ENCODE assay signal across 18 cellular contexts in genomic region chr1:117618450-117619122, GRCh38. TPM values are rescaled to one million over a fixed set of nuclear protein-coding genes. Genes with fewer than 3 reads are reported as not detected.
DNase-seq lines count a peak whose midpoint lies in the region; ATAC-seq and TF ChIP-seq lines count a peak whose summit lies in the region.
"Had no signal": no experiment of that assay in that cellular context is flagged by ENCODE, and none has a peak within 500 bp of the region (broad histone marks: within the 10 kb centered on the region; RNA-seq: fewer than 3 reads in every experiment).

No MANE protein-coding gene starts in this region.

- no peaks in the 10 kb centered on the region for H3K36me3 ChIP-seq in PC-9 (ENCODE audit: low read depth)
- H3K36me3 ChIP-seq: SJCRH30 had no signal

- H2AFZ ChIP-seq in PC-9: peak overlapping the region; percentile 34; the same call in 1 of the 2 replicates

- peak; percentile 38 to 53 for ATAC-seq in activated T-cell treated with anti-CD3 and anti-CD28 coated beads, Interleukin-2, amount 50 U/mL, for 4 hours
- peak; percentile 57 for ATAC-seq in stimulated activated memory B cell treated with anti-CD40 and anti-IgM and Interleukin-4, amounts not matched to agents 10 μg/mL and 1 μg/mL and 100 μg/mL, for 72 hours
- no peak for ATAC-seq in HG02884 (IDR thresholded peaks at IDR 0.05; ENCODE audit: unreplicated experiment)
- ATAC-seq: PC-3 had no signal

- H3F3A ChIP-seq in PC-9 (ENCODE audit: insufficient read depth, low read depth): no peaks in the 10 kb centered on the region

- H3K4me3 ChIP-seq in PC-9: no peak overlapping the region
- H3K4me3 ChIP-seq: SJCRH30 had no signal

- intact Hi-C loops in PC-9 (cut with micrococcal nuclease; ENCODE audit: unreplicated experiment): loop anchor here (10.0 kb wide), 1 partner anchor 266 kb away; no protein-coding TSS in a partner anchor

- peaks cover 2% of the 10 kb centered on the region for H3K4me1 ChIP-seq in PC-9 (replicated peaks; ENCODE audit: insufficient read depth)

- H3K27me3 ChIP-seq in PC-9 (ENCODE audit: insufficient read depth, low read depth): no peaks in the 10 kb centered on the region
- H3K27me3 ChIP-seq: SJCRH30 had no signal

- H3K4me2 ChIP-seq in PC-9: no peak overlapping the region

- no peak for DNase-seq in activated T-cell treated with anti-CD3 and anti-CD28 coated beads, Interleukin-2, amount 50 U/mL, for 4 hours
- DNase-seq in activated T-cell treated with anti-CD3 and anti-CD28 coated beads, Interleukin-2, amount 50 U/mL, for 1 hour: no peak
- DNase-seq in PC-9 (no peak), NCI-H510A (lab: John Stamatoyannopoulos, UW) (no peak)
- DNase-seq: COR-L47; DMS153; EL; Karpas-422; NCI-H187; NCI-H345; NCI-H526 treated with DMSO at 0.1 percent for 48 hours; NK-92 treated with Interleukin-12 subunit alpha and Interleukin-12 subunit beta, amount 100 ng/mL, for 24 hours; PC-3; SJCRH30 had no signal

- H3K27ac ChIP-seq in PC-9: no peak overlapping the region
- H3K27ac ChIP-seq: SJCRH30 had no signal

- H3K27ac Mint-ChIP-seq in IgD-negative memory B cell: peak overlapping the region in 2 of 3 donors; percentile 39 to 48
- peak overlapping the region; percentile 66 for H3K27ac Mint-ChIP-seq in stimulated activated memory B cell treated with anti-CD40 and anti-IgM and Interleukin-4, amounts not matched to agents 10 μg/mL and 1 μg/mL and 100 μg/mL, for 72 hours
- H3K27ac Mint-ChIP-seq: CD14-positive monocyte had no signal

- POLR2A ChIA-PET in PC-9 (lab: Charles Lee; ENCODE audit: unreplicated experiment): interaction anchor here (0.6 kb wide), 1 partner anchor 732 kb away, joined by 26 read pairs; no protein-coding TSS in a partner anchor

- no peaks in the 10 kb centered on the region for H3K9me3 ChIP-seq in PC-9 (ENCODE audit: insufficient read depth, low read depth)
- H3K9me3 ChIP-seq: SJCRH30 had no signal

- TF ChIP-seq CTCF in PC-9 (conservative IDR thresholded peaks at IDR 0.05): no peak

- BruUV-seq in PC-9 (replicated peaks; lab: Mats Ljungman, UMichigan): no TSS peak

- no peaks in the 10 kb centered on the region; the same call in 1 of the 2 replicates for H3K9me2 ChIP-seq in PC-9 (ENCODE audit: insufficient read depth)

- H3K79me2 ChIP-seq in PC-9 (ENCODE audit: low read depth): no peaks in the 10 kb centered on the region

- no peak overlapping the region for H3K4me3 Mint-ChIP-seq in activated T-cell treated with anti-CD3 and anti-CD28 coated beads, Interleukin-2, amount 50 U/mL, for 4 hours
- peak overlapping the region in 3 of 4 donors; percentile 10 to 81 (median 70) for H3K4me3 Mint-ChIP-seq in IgD-negative memory B cell
- no peak overlapping the region for H3K4me3 Mint-ChIP-seq in stimulated activated memory B cell treated with anti-CD40 and anti-IgM and Interleukin-4, amounts not matched to agents 10 μg/mL and 1 μg/mL and 100 μg/mL, for 72 hours
- H3K4me3 Mint-ChIP-seq: CD14-positive monocyte had no signal

- no peaks in the 10 kb centered on the region for H3K27me3 Mint-ChIP-seq in activated T-cell treated with anti-CD3 and anti-CD28 coated beads, Interleukin-2, amount 50 U/mL, for 4 hours (ENCODE audit: low read depth)
- H3K27me3 Mint-ChIP-seq in IgD-negative memory B cell: no peaks in the 10 kb centered on the region
- H3K27me3 Mint-ChIP-seq in stimulated activated memory B cell treated with anti-CD40 and anti-IgM and Interleukin-4, amounts not matched to agents 10 μg/mL and 1 μg/mL and 100 μg/mL, for 72 hours: no peaks in the 10 kb centered on the region

- peaks cover 72% of the 10 kb centered on the region for H3K4me1 Mint-ChIP-seq in activated T-cell treated with anti-CD3 and anti-CD28 coated beads, Interleukin-2, amount 50 U/mL, for 4 hours (ENCODE audit: low read depth)
- H3K4me1 Mint-ChIP-seq in IgD-negative memory B cell: peaks cover 52 to 84% (median 65%) of the 10 kb centered on the region in 3 donors
- H3K4me1 Mint-ChIP-seq in stimulated activated memory B cell treated with anti-CD40 and anti-IgM and Interleukin-4, amounts not matched to agents 10 μg/mL and 1 μg/mL and 100 μg/mL, for 72 hours: peaks cover 91% of the 10 kb centered on the region

- no peaks in the 10 kb centered on the region for H4K20me1 ChIP-seq in PC-9 (ENCODE audit: insufficient read depth)

- CTCF ChIA-PET in PC-9 (lab: Charles Lee): interaction anchor here (0.5 kb wide), 1 partner anchor 84 kb away, joined by 3 read pairs; no protein-coding TSS in a partner anchor

- H3K9me3 Mint-ChIP-seq in activated T-cell treated with anti-CD3 and anti-CD28 coated beads, Interleukin-2, amount 50 U/mL, for 4 hours: no peaks in the 10 kb centered on the region
- H3K9me3 Mint-ChIP-seq in IgD-negative memory B cell: no peaks in the 10 kb centered on the region
- peaks cover 4% of the 10 kb centered on the region for H3K9me3 Mint-ChIP-seq in stimulated activated memory B cell treated with anti-CD40 and anti-IgM and Interleukin-4, amounts not matched to agents 10 μg/mL and 1 μg/mL and 100 μg/mL, for 72 hours

- H3K36me3 Mint-ChIP-seq in activated T-cell treated with anti-CD3 and anti-CD28 coated beads, Interleukin-2, amount 50 U/mL, for 4 hours (ENCODE audit: insufficient read depth): peaks cover 50% of the 10 kb centered on the region
- H3K36me3 Mint-ChIP-seq in IgD-negative memory B cell: peaks cover 13% of the 10 kb centered on the region
- peaks cover 31% of the 10 kb centered on the region for H3K36me3 Mint-ChIP-seq in stimulated activated memory B cell treated with anti-CD40 and anti-IgM and Interleukin-4, amounts not matched to agents 10 μg/mL and 1 μg/mL and 100 μg/mL, for 72 hours
- H3K36me3 Mint-ChIP-seq: CD14-positive monocyte had no signal

RNA-seq across cellular contexts. Expression of gene TENT5C, which starts 12.7 kb away (rescaled TPM):
- 1 to 10 TPM; 3.6 to 5.8 (median 5.6) TPM for total RNA-seq in activated T-cell treated with anti-CD3 and anti-CD28 coated beads, Interleukin-2, amount 50 U/mL, for 4 hours
- polyA plus RNA-seq in IgD-negative memory B cell: 33.4 TPM
- total RNA-seq in PC-9 (2021): 3.9 and 4.3 TPM in 2 replicates

Comparison
In these comparisons a context has a peak if more than half of its experiments do, and no peak if none do; other contexts are left out.
1. H3K4me3 Mint-ChIP-seq: peak in IgD-negative memory B cell (3 of 4); none in activated T-cell treated with anti-CD3 and anti-CD28 coated beads, Interleukin-2, amount 50 U/mL, for 4 hours (single experiment) and stimulated activated memory B cell treated with anti-CD40 and anti-IgM and Interleukin-4, amounts not matched to agents 10 μg/mL and 1 μg/mL and 100 μg/mL, for 72 hours (single experiment).